1 cellular context compared by ENCODE assay signal in the genomic region with DNA sequence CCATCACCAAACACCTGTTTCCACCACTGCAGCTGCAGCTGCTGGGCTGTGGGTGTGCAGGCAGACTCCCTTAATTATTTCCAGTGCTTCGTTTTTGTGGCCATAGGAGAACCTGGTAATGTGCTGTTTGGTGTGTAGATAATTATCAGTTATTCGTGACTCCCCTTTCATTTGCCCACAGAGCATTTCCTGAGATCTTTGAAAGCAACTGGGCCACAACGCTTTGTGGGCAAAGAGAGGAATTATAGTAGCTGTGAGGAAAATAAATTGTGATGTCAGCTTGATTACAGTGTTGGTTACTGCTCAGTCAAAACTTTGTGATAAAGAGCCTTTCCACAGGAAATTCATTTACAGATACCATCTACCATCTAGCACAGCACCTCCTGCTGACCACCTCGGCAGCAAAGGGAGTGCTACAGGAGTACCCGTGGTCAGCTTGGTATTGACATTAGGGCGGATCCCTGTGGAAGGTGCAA.
TF ChIP-seq lines count a peak whose summit lies in the region.

No MANE protein-coding gene starts in this region.

TF ChIP-seq in GM23338, 12 proteins besides CTCF, POLR2A, EP300 and RAD21 (continued from another document):
- TF ChIP-seq POLR2AphosphoS5 (IDR thresholded peaks at IDR 0.05; ENCODE audit: low read depth): no peak
- TF ChIP-seq EZH2phosphoT487 (IDR thresholded peaks at IDR 0.05; ENCODE audit: unreplicated experiment): no peak
- no peak for TF ChIP-seq EZH2 (IDR thresholded peaks at IDR 0.05; ENCODE audit: low read depth, unreplicated experiment)
- TF ChIP-seq, protein P1, sequence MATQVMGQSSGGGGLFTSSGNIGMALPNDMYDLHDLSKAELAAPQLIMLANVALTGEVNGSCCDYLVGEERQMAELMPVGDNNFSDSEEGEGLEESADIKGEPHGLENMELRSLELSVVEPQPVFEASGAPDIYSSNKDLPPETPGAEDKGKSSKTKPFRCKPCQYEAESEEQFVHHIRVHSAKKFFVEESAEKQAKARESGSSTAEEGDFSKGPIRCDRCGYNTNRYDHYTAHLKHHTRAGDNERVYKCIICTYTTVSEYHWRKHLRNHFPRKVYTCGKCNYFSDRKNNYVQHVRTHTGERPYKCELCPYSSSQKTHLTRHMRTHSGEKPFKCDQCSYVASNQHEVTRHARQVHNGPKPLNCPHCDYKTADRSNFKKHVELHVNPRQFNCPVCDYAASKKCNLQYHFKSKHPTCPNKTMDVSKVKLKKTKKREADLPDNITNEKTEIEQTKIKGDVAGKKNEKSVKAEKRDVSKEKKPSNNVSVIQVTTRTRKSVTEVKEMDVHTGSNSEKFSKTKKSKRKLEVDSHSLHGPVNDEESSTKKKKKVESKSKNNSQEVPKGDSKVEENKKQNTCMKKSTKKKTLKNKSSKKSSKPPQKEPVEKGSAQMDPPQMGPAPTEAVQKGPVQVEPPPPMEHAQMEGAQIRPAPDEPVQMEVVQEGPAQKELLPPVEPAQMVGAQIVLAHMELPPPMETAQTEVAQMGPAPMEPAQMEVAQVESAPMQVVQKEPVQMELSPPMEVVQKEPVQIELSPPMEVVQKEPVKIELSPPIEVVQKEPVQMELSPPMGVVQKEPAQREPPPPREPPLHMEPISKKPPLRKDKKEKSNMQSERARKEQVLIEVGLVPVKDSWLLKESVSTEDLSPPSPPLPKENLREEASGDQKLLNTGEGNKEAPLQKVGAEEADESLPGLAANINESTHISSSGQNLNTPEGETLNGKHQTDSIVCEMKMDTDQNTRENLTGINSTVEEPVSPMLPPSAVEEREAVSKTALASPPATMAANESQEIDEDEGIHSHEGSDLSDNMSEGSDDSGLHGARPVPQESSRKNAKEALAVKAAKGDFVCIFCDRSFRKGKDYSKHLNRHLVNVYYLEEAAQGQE (IDR thresholded peaks at IDR 0.05; ENCODE audit: unreplicated experiment): no peak
- TF ChIP-seq NANOG (IDR thresholded peaks at IDR 0.05; ENCODE audit: borderline replicate concordance): no peak
- TF ChIP-seq ZNF114 (CRISPR knock-in tag; IDR thresholded peaks at IDR 0.05): no peak
- no peak for TF ChIP-seq STAT1 (IDR thresholded peaks at IDR 0.05; ENCODE audit: unreplicated experiment)
- TF ChIP-seq, protein P2, sequence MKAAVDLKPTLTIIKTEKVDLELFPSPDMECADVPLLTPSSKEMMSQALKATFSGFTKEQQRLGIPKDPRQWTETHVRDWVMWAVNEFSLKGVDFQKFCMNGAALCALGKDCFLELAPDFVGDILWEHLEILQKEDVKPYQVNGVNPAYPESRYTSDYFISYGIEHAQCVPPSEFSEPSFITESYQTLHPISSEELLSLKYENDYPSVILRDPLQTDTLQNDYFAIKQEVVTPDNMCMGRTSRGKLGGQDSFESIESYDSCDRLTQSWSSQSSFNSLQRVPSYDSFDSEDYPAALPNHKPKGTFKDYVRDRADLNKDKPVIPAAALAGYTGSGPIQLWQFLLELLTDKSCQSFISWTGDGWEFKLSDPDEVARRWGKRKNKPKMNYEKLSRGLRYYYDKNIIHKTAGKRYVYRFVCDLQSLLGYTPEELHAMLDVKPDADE (IDR thresholded peaks at IDR 0.05): no peak
